22 cellular contexts compared by ENCODE assay signal in genomic region chr2:131580187-131580586, GRCh38. TPM values are rescaled to one million over a fixed set of nuclear protein-coding genes. Genes with fewer than 3 reads are reported as not detected.
"Had no signal": no experiment of that assay in that cellular context is flagged by ENCODE, and none has a peak within 500 bp of the region (broad histone marks: within the 10 kb centered on the region; RNA-seq: fewer than 3 reads in every experiment).

No MANE protein-coding gene starts in this region.

- H3K27ac ChIP-seq: esophagus squamous epithelium, gastrocnemius medialis, left lung, sigmoid colon, thoracic aorta, vagina had no signal

- H3K9me3 ChIP-seq: esophagus squamous epithelium, gastrocnemius medialis, left lung, sigmoid colon, thoracic aorta, vagina had no signal

- H3K27me3 ChIP-seq: esophagus squamous epithelium, left lung, sigmoid colon, vagina had no signal

- H3K4me3 ChIP-seq: esophagus squamous epithelium, gastrocnemius medialis, left lung, lung, sigmoid colon, smooth muscle cell, thoracic aorta, vagina had no signal

- ATAC-seq: activated naive CD8-positive, alpha-beta T cell treated with anti-CD3 and anti-CD28 coated beads, Interleukin-2, amount 50 U/mL, for 24 hours; activated T-cell treated with anti-CD3 and anti-CD28 coated beads, Interleukin-2, amount 50 U/mL, for 72 hours; gastrocnemius medialis; left lung; naive thymus-derived CD4-positive, alpha-beta T cell had no signal

- H3K4me2 ChIP-seq: smooth muscle cell had no signal

- DNase-seq: activated CD4-positive, alpha-beta memory T cell treated with anti-CD3 and anti-CD28 coated beads, Interleukin-2, amount 10 ng/mL, durations not matched to agents 7 days and 5 days; activated CD4-positive, alpha-beta T cell treated with anti-CD3 and anti-CD28 coated beads for 48 hours; activated effector memory CD4-positive, alpha-beta T cell treated with Interleukin-2 at 50 U/mL for 16 hours; activated naive CD4-positive, alpha-beta T cell treated with anti-CD3 and anti-CD28 coated beads, Interleukin-2, amount 10 ng/mL, durations not matched to agents 7 days and 5 days; activated naive CD8-positive, alpha-beta T cell treated with anti-CD3 and anti-CD28 coated beads, Interleukin-2, amount 50 U/mL, for 24 hours; activated T-cell treated with anti-CD3 and anti-CD28 coated beads, Interleukin-2, amount 50 U/mL, for 72 hours; cortex of kidney; endodermal cell; esophagus squamous epithelium; gastrocnemius medialis; hippocampal formation; kidney glomerular epithelial cell; left lung; naive thymus-derived CD4-positive, alpha-beta T cell; posterior cingulate gyrus; sigmoid colon; stimulated activated CD4-positive, alpha-beta T cell treated with anti-CD3 and anti-CD28 coated beads, Interleukin-4, amount 100 ng/mL, for 24 hours; stimulated activated naive CD4-positive, alpha-beta T cell treated with Interleukin-2 at 50 U/mL for 16 hours had no signal

- H3K36me3 ChIP-seq: esophagus squamous epithelium, gastrocnemius medialis, left lung, sigmoid colon, thoracic aorta, vagina had no signal

- H3K4me1 ChIP-seq: esophagus squamous epithelium, gastrocnemius medialis, left lung, sigmoid colon, vagina had no signal

RNA-seq across cellular contexts. Expression of gene CCDC74A, which starts 52.5 kb away (rescaled TPM):
- polyA plus RNA-seq: naive thymus-derived CD4-positive, alpha-beta T cell had no signal
